Comparison of ENCODE assay signal across 2 cellular contexts in genomic region chr3:170778240-170779217, GRCh38.
TF ChIP-seq lines count a peak whose summit lies in the region.

No MANE protein-coding gene starts in this region.

TF ChIP-seq in HepG2, 621 proteins besides CTCF, POLR2A, EP300 and RAD21:
- peak; percentile 98 for TF ChIP-seq ZNF256 (CRISPR knock-in tag; conservative IDR thresholded peaks at IDR 0.05)
- TF ChIP-seq ZNF160 (CRISPR knock-in tag; IDR thresholded peaks at IDR 0.05) = no peak

TF ChIP-seq in K562, 482 proteins besides CTCF, POLR2A, EP300 and RAD21 (continues in another document):
- TF ChIP-seq CEBPG (CRISPR knock-in tag; IDR thresholded peaks at IDR 0.05) (no peak; the same call in 1 of the 2 replicates), CEBPG (tag; conservative IDR thresholded peaks at IDR 0.05 in 1 of 2, IDR thresholded peaks at IDR 0.05 in 1 of 2) (peak in 1 of 2 experiments; percentile 53; a peak in 3 of 4 replicates), ZNF23 (CRISPR knock-in tag; IDR thresholded peaks at IDR 0.05) (no peak), ZNF316 (IDR thresholded peaks at IDR 0.05) (peak; percentile 34; the same call in 1 of the 2 replicates), NBN (IDR thresholded peaks at IDR 0.05; ENCODE audit: low read depth) (peak; percentile 69; the same call in 1 of the 2 replicates), BCOR (IDR thresholded peaks at IDR 0.05) (no peak; the same call in 1 of the 2 replicates), MAZ (CRISPR knock-in tag; conservative IDR thresholded peaks at IDR 0.05 in 1 of 2, IDR thresholded peaks at IDR 0.05 in 1 of 2) (peak; percentile 67 to 71; a peak in 3 of 4 replicates), RHOXF2B (CRISPR knock-in tag; conservative IDR thresholded peaks at IDR 0.05) (0 out of 2 replicates have a peak, but pooled peaks have one; percentile 29), ATF4 (CRISPR knock-in tag; IDR thresholded peaks at IDR 0.05) (peak; percentile 79), ZNF79 (CRISPR knock-in tag; IDR thresholded peaks at IDR 0.05; ENCODE audit: low read depth) (no peak), ERF (CRISPR knock-in tag; IDR thresholded peaks at IDR 0.05) (0 out of 2 replicates have a peak, but pooled peaks have one; percentile 73), MITF (IDR thresholded peaks at IDR 0.05) (no peak), MAFF (IDR thresholded peaks at IDR 0.05; ENCODE audit: low read length) (peak; percentile 23; the same call in 1 of the 2 replicates), EP400 (IDR thresholded peaks at IDR 0.05) (peak; percentile 61), SRF (CRISPR knock-in tag; IDR thresholded peaks at IDR 0.05) (0 out of 4 replicates have a peak, but pooled peaks of 1 of the 2 experiments have one; percentile 22), MTA1 (IDR thresholded peaks at IDR 0.05; ENCODE audit: borderline replicate concordance) (peak; percentile 62; the same call in 1 of the 2 replicates), ETV5 (CRISPR knock-in tag; IDR thresholded peaks at IDR 0.05; ENCODE audit: low read depth) (peak; percentile 57; the same call in 1 of the 2 replicates), ZNF197 (CRISPR knock-in tag; IDR thresholded peaks at IDR 0.05; ENCODE audit: low read depth) (peak; percentile 31; the same call in 1 of the 2 replicates), GATAD2B (IDR thresholded peaks at IDR 0.05; ENCODE audit: borderline replicate concordance) (peak; percentile 100), DIDO1 (tag; IDR thresholded peaks at IDR 0.05; ENCODE audit: low read depth) (no peak), ZBED1 (IDR thresholded peaks at IDR 0.05) (no peak), TBP (optimal IDR thresholded peaks at IDR 0.05; ENCODE audit: low read depth, low read length) (peak; percentile 44), NR4A1 (CRISPR knock-in tag; IDR thresholded peaks at IDR 0.05) (no peak), NR4A1 (tag; IDR thresholded peaks at IDR 0.05) (peak; percentile 85; the same call in 1 of the 2 replicates), POLR2H (tag; IDR thresholded peaks at IDR 0.05; ENCODE audit: low read depth) (peak; percentile 66), RBM34 (IDR thresholded peaks at IDR 0.05; ENCODE audit: borderline replicate concordance, insufficient read depth, low read length) (no peak), KDM5B (IDR thresholded peaks at IDR 0.05; ENCODE audit: insufficient replicate concordance, low read depth, low read length) (peak; percentile 50), CBX5 (IDR thresholded peaks at IDR 0.05; ENCODE audit: borderline replicate concordance, low read depth) (no peak), CBFA2T3 (IDR thresholded peaks at IDR 0.05) (peak; percentile 96), MYNN (IDR thresholded peaks at IDR 0.05) (peak; percentile 60; the same call in 1 of the 2 replicates), MYNN (CRISPR knock-in tag; IDR thresholded peaks at IDR 0.05) (no peak), ZNF24 (IDR thresholded peaks at IDR 0.05) (peak; percentile 91), ETV1 (tag; conservative IDR thresholded peaks at IDR 0.05; ENCODE audit: low read depth) (no peak; the same call in 1 of the 2 replicates), ETV6 (IDR thresholded peaks at IDR 0.05; ENCODE audit: borderline replicate concordance in 1 of 2, low read depth in 2 of 2, low read length in 1 of 2) (peak in 1 of 2 experiments; percentile 51; a peak in 1 of 4 replicates), ETV6 (CRISPR knock-in tag; IDR thresholded peaks at IDR 0.05; ENCODE audit: borderline replicate concordance) (no peak), CREB1 (IDR thresholded peaks at IDR 0.05) (peak; percentile 50; the same call in 1 of the 2 replicates), CREB1 (CRISPR knock-in tag; IDR thresholded peaks at IDR 0.05) (no peak), ATF3 (IDR thresholded peaks at IDR 0.05) (peak; percentile 54; the same call in 1 of the 2 replicates), ATF3 (CRISPR knock-in tag; conservative IDR thresholded peaks at IDR 0.05) (no peak), ZNF398 (CRISPR knock-in tag; IDR thresholded peaks at IDR 0.05) (0 out of 2 replicates have a peak, but pooled peaks have one; percentile 8), DPF2 (IDR thresholded peaks at IDR 0.05) (peak; percentile 95), ZBTB17 (CRISPR knock-in tag; IDR thresholded peaks at IDR 0.05) (peak; percentile 58; the same call in 1 of the 2 replicates), ESRRB (CRISPR knock-in tag; IDR thresholded peaks at IDR 0.05; ENCODE audit: borderline replicate concordance) (no peak), JUN (IDR thresholded peaks at IDR 0.05; ENCODE audit: borderline replicate concordance, low read depth, low read length) (peak; percentile 13; the same call in 1 of the 2 replicates), JUN (CRISPR knock-in tag; IDR thresholded peaks at IDR 0.05; ENCODE audit: borderline replicate concordance) (no peak), ZNF143 (CRISPR knock-in tag; IDR thresholded peaks at IDR 0.05) (no peak), TEAD4 (IDR thresholded peaks at IDR 0.05; ENCODE audit: low read length) (peak; percentile 92), TEAD4 (CRISPR knock-in tag; IDR thresholded peaks at IDR 0.05; ENCODE audit: borderline replicate concordance) (no peak), MYBL2 (IDR thresholded peaks at IDR 0.05; ENCODE audit: low read depth) (no peak), MYBL2 (CRISPR knock-in tag; IDR thresholded peaks at IDR 0.05; ENCODE audit: borderline replicate concordance) (no peak), CXXC5 (CRISPR knock-in tag; IDR thresholded peaks at IDR 0.05) (peak; percentile 90), MTA3 (IDR thresholded peaks at IDR 0.05; ENCODE audit: borderline replicate concordance) (peak; percentile 78; the same call in 1 of the 2 replicates), NFATC3 (IDR thresholded peaks at IDR 0.05) (peak; percentile 55; the same call in 1 of the 2 replicates), ZEB2 (IDR thresholded peaks at IDR 0.05) (peak; percentile 53; the same call in 1 of the 2 replicates)
- TF ChIP-seq, protein P1, sequence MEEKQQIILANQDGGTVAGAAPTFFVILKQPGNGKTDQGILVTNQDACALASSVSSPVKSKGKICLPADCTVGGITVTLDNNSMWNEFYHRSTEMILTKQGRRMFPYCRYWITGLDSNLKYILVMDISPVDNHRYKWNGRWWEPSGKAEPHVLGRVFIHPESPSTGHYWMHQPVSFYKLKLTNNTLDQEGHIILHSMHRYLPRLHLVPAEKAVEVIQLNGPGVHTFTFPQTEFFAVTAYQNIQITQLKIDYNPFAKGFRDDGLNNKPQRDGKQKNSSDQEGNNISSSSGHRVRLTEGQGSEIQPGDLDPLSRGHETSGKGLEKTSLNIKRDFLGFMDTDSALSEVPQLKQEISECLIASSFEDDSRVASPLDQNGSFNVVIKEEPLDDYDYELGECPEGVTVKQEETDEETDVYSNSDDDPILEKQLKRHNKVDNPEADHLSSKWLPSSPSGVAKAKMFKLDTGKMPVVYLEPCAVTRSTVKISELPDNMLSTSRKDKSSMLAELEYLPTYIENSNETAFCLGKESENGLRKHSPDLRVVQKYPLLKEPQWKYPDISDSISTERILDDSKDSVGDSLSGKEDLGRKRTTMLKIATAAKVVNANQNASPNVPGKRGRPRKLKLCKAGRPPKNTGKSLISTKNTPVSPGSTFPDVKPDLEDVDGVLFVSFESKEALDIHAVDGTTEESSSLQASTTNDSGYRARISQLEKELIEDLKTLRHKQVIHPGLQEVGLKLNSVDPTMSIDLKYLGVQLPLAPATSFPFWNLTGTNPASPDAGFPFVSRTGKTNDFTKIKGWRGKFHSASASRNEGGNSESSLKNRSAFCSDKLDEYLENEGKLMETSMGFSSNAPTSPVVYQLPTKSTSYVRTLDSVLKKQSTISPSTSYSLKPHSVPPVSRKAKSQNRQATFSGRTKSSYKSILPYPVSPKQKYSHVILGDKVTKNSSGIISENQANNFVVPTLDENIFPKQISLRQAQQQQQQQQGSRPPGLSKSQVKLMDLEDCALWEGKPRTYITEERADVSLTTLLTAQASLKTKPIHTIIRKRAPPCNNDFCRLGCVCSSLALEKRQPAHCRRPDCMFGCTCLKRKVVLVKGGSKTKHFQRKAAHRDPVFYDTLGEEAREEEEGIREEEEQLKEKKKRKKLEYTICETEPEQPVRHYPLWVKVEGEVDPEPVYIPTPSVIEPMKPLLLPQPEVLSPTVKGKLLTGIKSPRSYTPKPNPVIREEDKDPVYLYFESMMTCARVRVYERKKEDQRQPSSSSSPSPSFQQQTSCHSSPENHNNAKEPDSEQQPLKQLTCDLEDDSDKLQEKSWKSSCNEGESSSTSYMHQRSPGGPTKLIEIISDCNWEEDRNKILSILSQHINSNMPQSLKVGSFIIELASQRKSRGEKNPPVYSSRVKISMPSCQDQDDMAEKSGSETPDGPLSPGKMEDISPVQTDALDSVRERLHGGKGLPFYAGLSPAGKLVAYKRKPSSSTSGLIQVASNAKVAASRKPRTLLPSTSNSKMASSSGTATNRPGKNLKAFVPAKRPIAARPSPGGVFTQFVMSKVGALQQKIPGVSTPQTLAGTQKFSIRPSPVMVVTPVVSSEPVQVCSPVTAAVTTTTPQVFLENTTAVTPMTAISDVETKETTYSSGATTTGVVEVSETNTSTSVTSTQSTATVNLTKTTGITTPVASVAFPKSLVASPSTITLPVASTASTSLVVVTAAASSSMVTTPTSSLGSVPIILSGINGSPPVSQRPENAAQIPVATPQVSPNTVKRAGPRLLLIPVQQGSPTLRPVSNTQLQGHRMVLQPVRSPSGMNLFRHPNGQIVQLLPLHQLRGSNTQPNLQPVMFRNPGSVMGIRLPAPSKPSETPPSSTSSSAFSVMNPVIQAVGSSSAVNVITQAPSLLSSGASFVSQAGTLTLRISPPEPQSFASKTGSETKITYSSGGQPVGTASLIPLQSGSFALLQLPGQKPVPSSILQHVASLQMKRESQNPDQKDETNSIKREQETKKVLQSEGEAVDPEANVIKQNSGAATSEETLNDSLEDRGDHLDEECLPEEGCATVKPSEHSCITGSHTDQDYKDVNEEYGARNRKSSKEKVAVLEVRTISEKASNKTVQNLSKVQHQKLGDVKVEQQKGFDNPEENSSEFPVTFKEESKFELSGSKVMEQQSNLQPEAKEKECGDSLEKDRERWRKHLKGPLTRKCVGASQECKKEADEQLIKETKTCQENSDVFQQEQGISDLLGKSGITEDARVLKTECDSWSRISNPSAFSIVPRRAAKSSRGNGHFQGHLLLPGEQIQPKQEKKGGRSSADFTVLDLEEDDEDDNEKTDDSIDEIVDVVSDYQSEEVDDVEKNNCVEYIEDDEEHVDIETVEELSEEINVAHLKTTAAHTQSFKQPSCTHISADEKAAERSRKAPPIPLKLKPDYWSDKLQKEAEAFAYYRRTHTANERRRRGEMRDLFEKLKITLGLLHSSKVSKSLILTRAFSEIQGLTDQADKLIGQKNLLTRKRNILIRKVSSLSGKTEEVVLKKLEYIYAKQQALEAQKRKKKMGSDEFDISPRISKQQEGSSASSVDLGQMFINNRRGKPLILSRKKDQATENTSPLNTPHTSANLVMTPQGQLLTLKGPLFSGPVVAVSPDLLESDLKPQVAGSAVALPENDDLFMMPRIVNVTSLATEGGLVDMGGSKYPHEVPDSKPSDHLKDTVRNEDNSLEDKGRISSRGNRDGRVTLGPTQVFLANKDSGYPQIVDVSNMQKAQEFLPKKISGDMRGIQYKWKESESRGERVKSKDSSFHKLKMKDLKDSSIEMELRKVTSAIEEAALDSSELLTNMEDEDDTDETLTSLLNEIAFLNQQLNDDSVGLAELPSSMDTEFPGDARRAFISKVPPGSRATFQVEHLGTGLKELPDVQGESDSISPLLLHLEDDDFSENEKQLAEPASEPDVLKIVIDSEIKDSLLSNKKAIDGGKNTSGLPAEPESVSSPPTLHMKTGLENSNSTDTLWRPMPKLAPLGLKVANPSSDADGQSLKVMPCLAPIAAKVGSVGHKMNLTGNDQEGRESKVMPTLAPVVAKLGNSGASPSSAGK (IDR thresholded peaks at IDR 0.05) = 0 out of 2 replicates have a peak, but pooled peaks have one; percentile 19
